In the genomic region with DNA sequence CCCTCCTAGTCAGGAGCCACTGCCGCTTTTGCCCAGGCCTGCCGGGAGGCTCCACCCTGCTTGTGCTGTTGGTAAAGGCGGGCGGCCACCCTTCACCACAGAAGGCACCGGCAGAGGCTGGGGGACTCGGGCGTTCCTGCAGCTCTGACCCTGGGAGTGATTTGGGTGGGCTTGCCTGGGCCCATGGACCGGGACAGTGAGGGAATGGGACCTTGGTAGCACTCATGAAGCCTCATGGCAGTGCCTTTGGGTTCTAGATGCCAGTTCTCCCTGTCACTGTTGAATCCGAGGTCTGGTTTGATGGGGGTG, we compare ENCODE assay signal across 25 cellular contexts. TPM values are rescaled to one million over a fixed set of nuclear protein-coding genes. Genes with fewer than 3 reads are reported as not detected.
DNase-seq lines count a peak whose midpoint lies in the region; ATAC-seq, FAIRE-seq and TF ChIP-seq lines count a peak whose summit lies in the region.
"Had no signal": no experiment of that assay in that cellular context is flagged by ENCODE, and none has a peak within 500 bp of the region (broad histone marks: within the 10 kb centered on the region; RNA-seq: fewer than 3 reads in every experiment).

No MANE protein-coding gene starts in this region.

- no peak overlapping the region for H3K4ac ChIP-seq in H1 (replicated peaks; ENCODE audit: insufficient read length, low read depth, low read length)

- H3K79me2 ChIP-seq in Karpas-422 (ENCODE audit: low read length) (peaks cover 68% of the 10 kb centered on the region), H1 (ENCODE audit: control insufficient read depth in 1 of 2, insufficient read depth in 2 of 2, low read length in 2 of 2) (peaks cover 7 to 50% of the 10 kb centered on the region in 2 experiments; a peak in 3 of 4 replicates)

- H3K36me3 ChIP-seq in BLaER1: peaks cover 21% of the 10 kb centered on the region
- H3K36me3 ChIP-seq in Karpas-422 (ENCODE audit: insufficient read depth, low read length): peaks cover 20% of the 10 kb centered on the region
- peaks cover 0 to 13% (median 3%) of the 10 kb centered on the region in 4 experiments; a peak in 4 of 8 replicates for H3K36me3 ChIP-seq in H1 (ENCODE audit: control insufficient read depth in 2 of 4, insufficient read depth in 4 of 4, low read length in 3 of 4)
- H3K36me3 ChIP-seq in prostate gland: no peaks in the 10 kb centered on the region
- H3K36me3 ChIP-seq in psoas muscle (ENCODE audit: insufficient read depth in 1 of 2, low read depth in 1 of 2): peaks cover 0 to 19% of the 10 kb centered on the region in 2 donors
- H3K36me3 ChIP-seq: MG63 had no signal

- no peak overlapping the region for H2AK5ac ChIP-seq in H1 (ENCODE audit: low read depth, low read length)

- H3K27ac ChIP-seq in BLaER1 (peak overlapping the region; percentile 39), Karpas-422 (ENCODE audit: low read length) (peak overlapping the region; percentile 96), H1 (ENCODE audit: low read depth, low read length) (no peak overlapping the region), prostate gland (peak overlapping the region; percentile 37 to 54), psoas muscle (no peak overlapping the region)
- H3K27ac ChIP-seq: HL-60 had no signal

- TF ChIP-seq POLR2A in H1 (IDR thresholded peaks at IDR 0.05; ENCODE audit: control extremely low read depth in 1 of 2, low read depth in 2 of 2, low read length in 2 of 2) (no peak), prostate gland (IDR thresholded peaks at IDR 0.05) (no peak)

- H3K27me3 ChIP-seq in BLaER1 (no peaks in the 10 kb centered on the region), Karpas-422 (ENCODE audit: low read length) (no peaks in the 10 kb centered on the region), H1 (replicated peaks in 1 of 4; ENCODE audit: control insufficient read depth in 3 of 4, extremely low read depth in 1 of 4, insufficient read depth in 3 of 4, low read length in 3 of 4) (no peaks in the 10 kb centered on the region), prostate gland (replicated peaks; ENCODE audit: insufficient read depth) (no peaks in the 10 kb centered on the region), psoas muscle (ENCODE audit: insufficient read depth in 3 of 3, low read length in 2 of 3) (no peaks in the 10 kb centered on the region)
- H3K27me3 ChIP-seq: MG63 had no signal

- intact Hi-C loops in prostate gland (cut with DNase I) (loop anchor here (5.0 kb wide), 1 partner anchor 34 kb away; no protein-coding TSS in a partner anchor), psoas muscle (cut with DNase I) (no loop called here)

- H3K4me3 ChIP-seq in BLaER1 (no peak overlapping the region), Karpas-422 (ENCODE audit: low read length) (peak overlapping the region; percentile 77), H1 (ENCODE audit: extremely low read depth in 1 of 4, insufficient read depth in 2 of 4, low read depth in 3 of 4, low read length in 4 of 4) (no peak overlapping the region), prostate gland (no peak overlapping the region), psoas muscle (no peak overlapping the region)
- H3K4me3 ChIP-seq: MG63, thoracic aorta had no signal

- no peak overlapping the region for H2BK20ac ChIP-seq in H1 (ENCODE audit: low read length)

- H4K5ac ChIP-seq in H1 (ENCODE audit: insufficient read length, low read depth, low read length): no peak overlapping the region

- no peak for TF ChIP-seq CTCF in H1 (IDR thresholded peaks at IDR 0.05; ENCODE audit: control extremely low read depth in 1 of 3, insufficient read depth in 1 of 3, low read depth in 1 of 3, low read length in 3 of 3)
- no peak for TF ChIP-seq CTCF in prostate gland (IDR thresholded peaks at IDR 0.05)
- TF ChIP-seq CTCF in psoas muscle (IDR thresholded peaks at IDR 0.05): no peak

- FAIRE-seq in H1 (lab: Jason Lieb, UNC): no peak
- FAIRE-seq: A204.1, endometrium had no signal

- H2BK120ac ChIP-seq in H1 (replicated peaks; ENCODE audit: low read depth, low read length): no peak overlapping the region

- H4K20me1 ChIP-seq in BLaER1 (peaks cover 87% of the 10 kb centered on the region), Karpas-422 (ENCODE audit: insufficient read depth, low read depth, low read length) (peaks cover 14% of the 10 kb centered on the region; the same call in 1 of the 2 replicates), H1 (replicated peaks in 1 of 2; ENCODE audit: control insufficient read depth in 1 of 2, insufficient read depth in 2 of 2, low read length in 2 of 2) (peaks cover 6 to 28% of the 10 kb centered on the region in 2 experiments)

- peak overlapping the region; percentile 98 for H3K4me2 ChIP-seq in BLaER1
- H3K4me2 ChIP-seq in Karpas-422 (ENCODE audit: low read depth, low read length, poor library complexity, severe bottlenecking): peak overlapping the region; percentile 86
- no peak overlapping the region for H3K4me2 ChIP-seq in H1 (ENCODE audit: insufficient read depth in 1 of 2, low read depth in 2 of 2, low read length in 2 of 2)

- H3K9me3 ChIP-seq in BLaER1 (no peaks in the 10 kb centered on the region), Karpas-422 (ENCODE audit: low read length) (no peaks in the 10 kb centered on the region), H1 (ENCODE audit: insufficient read depth in 2 of 2, low read depth in 1 of 2, low read length in 1 of 2) (no peaks in the 10 kb centered on the region), prostate gland (no peaks in the 10 kb centered on the region), psoas muscle (no peaks in the 10 kb centered on the region)
- H3K9me3 ChIP-seq: MG63, thoracic aorta had no signal

- no peaks in the 10 kb centered on the region; the same call in 1 of the 2 replicates for H3K23me2 ChIP-seq in H1 (ENCODE audit: low read depth, low read length)

- POLR2A ChIA-PET in H1 (lab: Charles Lee; ENCODE audit: partially characterized antibody): no interaction called here

- H3K14ac ChIP-seq in H1 (ENCODE audit: insufficient read length): no peak overlapping the region

- CTCF ChIA-PET in H1 (lab: Charles Lee; ENCODE audit: partially characterized antibody): interaction anchor here (0.7 to 1.4 kb wide), 3 partner anchors 34 to 397 kb away, joined by 3 to 5 read pairs (median 4); no protein-coding TSS in a partner anchor

- no peaks in the 10 kb centered on the region for H3K9me2 ChIP-seq in Karpas-422 (replicated peaks; ENCODE audit: insufficient read depth, low read length)

- H3K9ac ChIP-seq in BLaER1: peak overlapping the region; percentile 42; the same call in 1 of the 2 replicates
- H3K9ac ChIP-seq in Karpas-422 (ENCODE audit: low read length): peak overlapping the region; percentile 91
- no peak overlapping the region for H3K9ac ChIP-seq in H1 (replicated peaks in 1 of 4; ENCODE audit: extremely low read depth in 1 of 4, low read depth in 3 of 4, low read length in 3 of 4)

- H2BK5ac ChIP-seq in H1 (ENCODE audit: low read depth, low read length): no peak overlapping the region; the same call in 1 of the 2 replicates

- in situ Hi-C loops in KBM-7 (cut with MboI; ENCODE audit: low pct_unique_long_range_greater_than_20kb, low sequenced_read_pairs): no loop called here

- H2BK15ac ChIP-seq in H1 (ENCODE audit: low read length): no peak overlapping the region

- ATAC-seq in HG03097 (IDR thresholded peaks at IDR 0.05; ENCODE audit: low FRiP score, unreplicated experiment): no peak
- ATAC-seq in psoas muscle: no peak
- ATAC-seq: activated CD4-positive, CD25-positive, alpha-beta regulatory T cell treated with anti-CD3 and anti-CD28 coated beads, Interleukin-2, amount 50 U/mL, for 24 hours; activated CD8-positive, alpha-beta T cell treated with anti-CD3 and anti-CD28 coated beads for 36 hours; natural killer cell treated with Interleukin-12 subunit alpha and Interleukin-12 subunit beta and Interleukin-15 and Interleukin-18, amount 100 ng/mL, for 72 hours; stimulated activated naive B cell treated with anti-CD40 and anti-IgM and Interleukin-4, amounts not matched to agents 10 μg/mL and 1 μg/mL and 100 μg/mL, for 72 hours had no signal

- H3K4me1 ChIP-seq in BLaER1 (peaks cover 95% of the 10 kb centered on the region), Karpas-422 (ENCODE audit: low read length) (peaks cover 83% of the 10 kb centered on the region), H1 (replicated peaks in 1 of 4; ENCODE audit: control insufficient read depth in 3 of 4, insufficient read depth in 4 of 4, low read length in 3 of 4) (peaks cover 0 to 6% (median under 1%) of the 10 kb centered on the region in 4 experiments; a peak in 3 of 7 replicates), prostate gland (replicated peaks) (peaks cover 16% of the 10 kb centered on the region), psoas muscle (peaks cover 25% of the 10 kb centered on the region)

- H3K79me1 ChIP-seq in H1 (ENCODE audit: low read depth, low read length): peaks cover 18% of the 10 kb centered on the region

- no peak for TF ChIP-seq RAD21 in H1 (IDR thresholded peaks at IDR 0.05 in 1 of 2, conservative IDR thresholded peaks at IDR 0.05 in 1 of 2; ENCODE audit: low read depth in 2 of 2, low read length in 2 of 2)

- H3K56ac ChIP-seq in H1 (replicated peaks; ENCODE audit: insufficient read length, low read depth, low read length): no peak overlapping the region

- H4K8ac ChIP-seq in H1 (ENCODE audit: extremely low read depth, insufficient read depth, low read length): 0 out of 2 replicates have a peak overlapping the region, but pooled peaks have one; percentile 47

- DNase-seq in Karpas-422: no peak
- DNase-seq in H1 (ENCODE audit: low read depth in 1 of 2, low spot score in 2 of 2): no peak
- no peak for DNase-seq in prostate gland (ENCODE audit: low spot score)
- DNase-seq in psoas muscle: no peak
- DNase-seq in UCSD-AML1 (lab: John Stamatoyannopoulos, UW; ENCODE audit: unreplicated experiment): no peak
- DNase-seq in KBM-7: no peak
- DNase-seq: activated CD8-positive, alpha-beta T cell treated with anti-CD3 and anti-CD28 coated beads for 36 hours; activated naive CD4-positive, alpha-beta T cell treated with Interleukin-2 at 50 U/mL for 16 hours; C1 segment of cervical spinal cord; Calu3; GOT3; head of caudate nucleus; MG63; NCI-H1436; NCI-H526 treated with DMSO at 0.1 percent for 48 hours; stimulated activated CD4-positive, alpha-beta T cell treated with anti-CD3 and anti-CD28 coated beads, Interleukin-2, amount 100 ng/mL, for 24 hours; stimulated activated naive B cell treated with anti-CD40 and anti-IgM and Interleukin-4, amounts not matched to agents 10 μg/mL and 1 μg/mL and 100 μg/mL, for 72 hours had no signal

- no peak overlapping the region for H4K91ac ChIP-seq in H1 (replicated peaks; ENCODE audit: insufficient read length, low read length)

- H3K18ac ChIP-seq in H1 (ENCODE audit: extremely low read depth, low read length): no peak overlapping the region

- H2AFZ ChIP-seq in Karpas-422 (ENCODE audit: low read length) (no peak overlapping the region), H1 (ENCODE audit: low read length) (no peak overlapping the region)

- 91% methylated on average over 9 of the region's 9 CpGs; no CpG with 5 or more reads in 1 of the 2 experiments for WGBS in H1 (ENCODE audit: extremely low coverage in 1 of 2, insufficient coverage in 1 of 2, insufficient read length in 1 of 2, insufficient replicate concordance in 2 of 2, low coverage in 1 of 2, low lambda C conversion rate in 2 of 2, missing lambda C conversion rate in 1 of 2), 2 experiments
- WGBS in prostate gland: 68% methylated on average over 9 of the region's 9 CpGs
- 87 to 92% (median 88%) methylated on average over 9 of the region's 9 CpGs for WGBS in psoas muscle, 3 donors

- no peak overlapping the region for H2BK12ac ChIP-seq in H1 (ENCODE audit: low read depth, low read length)

- no peak overlapping the region for H3K23ac ChIP-seq in H1 (ENCODE audit: insufficient read length)

- no peak for TF ChIP-seq EP300 in H1 (IDR thresholded peaks at IDR 0.05; ENCODE audit: borderline replicate concordance in 1 of 2, low read depth in 2 of 2, low read length in 2 of 2)

RNA-seq across cellular contexts. Expression of gene TPCN2, which starts 4.4 kb away (rescaled TPM):
- 37.6 and 49.3 TPM in 2 replicates for total RNA-seq in Karpas-422 (2014; rRNA removed; shearing (Covaris generic); ENCODE audit: low replicate concordance)
- 16.3 and 18.6 TPM in 2 replicates for total RNA-seq in H1 (2021; fragmentation: NEBNext Ultra II Directional; extraction: Animal tissue kit (Norgen Biotek cat#: 25700))
- 9.7 and 16.8 TPM in 2 replicates for polyA plus RNA-seq in H1 (2011; rRNA removed)
- 10.5 TPM for polyA plus RNA-seq in H1 (2011; cell fraction: cytosol; rRNA removed)
- polyA plus RNA-seq in H1 (2011; cell fraction: nucleus; rRNA removed): 68.1 TPM
- 9.3 to 14.4 TPM (median 12.9 TPM) in 4 replicates for polyA plus RNA-seq in H1 (2012, experiment 1 of 2)
- polyA plus RNA-seq in H1 (2012, experiment 2 of 2): 9.0 TPM
- polyA plus RNA-seq in H1 (2013, experiment 1 of 2): 15.5 TPM
- 14.1 TPM for polyA plus RNA-seq in H1 (2013, experiment 2 of 2)
- 12.6 and 14.2 TPM in 2 replicates for polyA minus RNA-seq in H1 (2011; rRNA and poly(A)+ RNA removed)
- polyA minus RNA-seq in H1 (2011; cell fraction: cytosol; rRNA and poly(A)+ RNA removed): 8.7 TPM
- 23.8 TPM for polyA minus RNA-seq in H1 (2011; cell fraction: nucleus; rRNA and poly(A)+ RNA removed)
- 10 to 100 TPM; 17.6 to 31.0 TPM for total RNA-seq in prostate gland
- total RNA-seq in psoas muscle: 1 to 10 TPM; 3.5 to 6.0 (median 3.9) TPM
- 1 to 10 TPM; 2.2 to 3.1 (median 3.1) TPM for polyA plus RNA-seq in psoas muscle

RNA-seq across cellular contexts. Expression of gene MRGPRF, which starts 40.1 kb away (rescaled TPM):
- total RNA-seq in Karpas-422 (2014; rRNA removed; shearing (Covaris generic); ENCODE audit: low replicate concordance): not detected in 2 replicates
- 11.0 and 11.9 TPM in 2 replicates for total RNA-seq in H1 (2021; fragmentation: NEBNext Ultra II Directional; extraction: Animal tissue kit (Norgen Biotek cat#: 25700))
- polyA plus RNA-seq in H1 (2011; rRNA removed): 7.5 and 12.2 TPM in 2 replicates
- 7.1 TPM for polyA plus RNA-seq in H1 (2011; cell fraction: cytosol; rRNA removed)
- 7.9 TPM for polyA plus RNA-seq in H1 (2011; cell fraction: nucleus; rRNA removed)
- 6.8 to 11.3 TPM (median 8.2 TPM) in 4 replicates for polyA plus RNA-seq in H1 (2012, experiment 1 of 2)
- polyA plus RNA-seq in H1 (2012, experiment 2 of 2): 13.9 TPM
- polyA plus RNA-seq in H1 (2013, experiment 1 of 2): 11.8 TPM
- 12.8 TPM for polyA plus RNA-seq in H1 (2013, experiment 2 of 2)
- 4.3 and 5.4 TPM in 2 replicates for polyA minus RNA-seq in H1 (2011; rRNA and poly(A)+ RNA removed)
- polyA minus RNA-seq in H1 (2011; cell fraction: cytosol; rRNA and poly(A)+ RNA removed): 6.4 TPM
- 7.7 TPM for polyA minus RNA-seq in H1 (2011; cell fraction: nucleus; rRNA and poly(A)+ RNA removed)
- total RNA-seq in prostate gland: 10 to 100 TPM; 20.0 to 53.3 TPM
- total RNA-seq in psoas muscle: 1 to 10 TPM; 1.7 to 2.9 (median 2.6) TPM
- 1 to 10 TPM; 1.8 to 3.8 (median 2.8) TPM for polyA plus RNA-seq in psoas muscle
- total RNA-seq: activated CD8-positive, alpha-beta T cell treated with anti-CD3 and anti-CD28 coated beads for 36 hours; natural killer cell treated with Interleukin-12 subunit alpha and Interleukin-12 subunit beta and Interleukin-15 and Interleukin-18, amount 100 ng/mL, for 72 hours had no signal

Comparison
In these comparisons a context has a peak if more than half of its experiments do, and no peak if none do; other contexts are left out.
1. H3K27ac ChIP-seq: peak in BLaER1 (single experiment), Karpas-422 (single experiment) and prostate gland (2 of 2); none in H1 (single experiment) and psoas muscle (single experiment).
2. H3K4me2 ChIP-seq: peak in BLaER1 (single experiment) and Karpas-422 (single experiment); none in H1 (0 of 2).
3. H3K9ac ChIP-seq: peak in BLaER1 (single experiment) and Karpas-422 (single experiment); none in H1 (0 of 4).